8 cellular contexts compared by ENCODE assay signal in the genomic region with DNA sequence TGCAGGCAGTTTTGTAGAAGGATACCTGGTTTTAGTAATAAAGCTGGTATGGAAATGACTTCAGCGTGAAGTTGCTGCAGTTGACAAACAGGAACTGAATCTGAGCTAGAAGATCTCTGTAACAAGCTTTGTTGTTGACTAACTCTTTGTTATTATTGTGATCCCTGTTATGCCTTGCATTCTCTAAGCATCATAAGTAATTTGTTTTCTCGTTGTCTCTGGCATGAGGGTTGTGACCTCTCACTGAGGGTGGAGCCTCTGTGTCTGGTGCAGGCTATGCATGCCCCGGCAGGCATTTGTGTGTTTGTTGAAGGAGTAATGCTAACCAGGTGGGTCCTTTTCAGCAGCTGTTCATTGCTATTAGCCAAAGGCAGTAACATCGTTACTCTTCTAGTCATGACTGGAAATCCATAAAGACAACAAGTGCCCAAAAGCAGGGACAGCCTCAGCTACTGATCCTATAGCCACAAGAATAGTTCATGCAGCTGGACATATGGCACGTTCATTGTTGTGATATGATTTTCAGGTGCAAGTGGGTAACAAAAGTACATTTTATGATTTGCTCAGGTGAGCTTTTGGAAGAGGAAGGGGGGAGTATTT. TPM values are rescaled to one million over a fixed set of nuclear protein-coding genes. Genes with fewer than 3 reads are reported as not detected.
A peak's percentile ranks its signal among the peaks of the same experiment; 100 is the strongest.
DNase-seq lines count a peak whose midpoint lies in the region; ATAC-seq, FAIRE-seq and TF ChIP-seq lines count a peak whose summit lies in the region.
"Not testable (repeated sequence)": the region's sequence is repeated elsewhere in the genome, so short reads cannot be mapped to it uniquely, and the experiment has no call there.

No MANE protein-coding gene starts in this region.

- not testable (repeated sequence) for H3K4me3 ChIP-seq in keratinocyte (ENCODE audit: control insufficient read depth in 2 of 3, extremely low read depth in 1 of 3, insufficient read depth in 2 of 3, low read depth in 1 of 3, low read length in 3 of 3)

- H3K4me1 ChIP-seq in keratinocyte (ENCODE audit: control insufficient read depth, extremely low read depth, insufficient read depth, low read length) = peaks cover 16% of the 10 kb centered on the region

- TF ChIP-seq CTCF in keratinocyte (optimal IDR thresholded peaks at IDR 0.05 in 1 of 3, IDR thresholded peaks at IDR 0.05 in 1 of 3, conservative IDR thresholded peaks at IDR 0.05 in 1 of 3; ENCODE audit: extremely low read depth in 1 of 3, insufficient read depth in 2 of 3, low read length in 3 of 3) = not testable (repeated sequence)

- H3K4me3 Mint-ChIP-seq in activated CD4-positive, alpha-beta T cell treated with anti-CD3 and anti-CD28 coated beads, Interleukin-2, amount 10 ng/mL, durations not matched to agents 24 days and 14 days = not testable (repeated sequence)

- intact Hi-C loops in activated CD4-positive, alpha-beta T cell treated with anti-CD3 and anti-CD28 coated beads, Interleukin-2, amount 10 ng/mL, durations not matched to agents 24 days and 14 days (cut with micrococcal nuclease) = not testable (repeated sequence)

- peaks cover 35% of the 10 kb centered on the region for H3K4me1 Mint-ChIP-seq in activated CD4-positive, alpha-beta T cell treated with anti-CD3 and anti-CD28 coated beads, Interleukin-2, amount 10 ng/mL, durations not matched to agents 24 days and 14 days

- not testable (repeated sequence) for H3K9me3 Mint-ChIP-seq in activated CD4-positive, alpha-beta T cell treated with anti-CD3 and anti-CD28 coated beads, Interleukin-2, amount 10 ng/mL, durations not matched to agents 24 days and 14 days

- H3K27me3 Mint-ChIP-seq in activated CD4-positive, alpha-beta T cell treated with anti-CD3 and anti-CD28 coated beads, Interleukin-2, amount 10 ng/mL, durations not matched to agents 24 days and 14 days = not testable (repeated sequence)

- dilution Hi-C loops in keratinocyte (cut with MboI; ENCODE audit: extremely low pct_ligation_motif_present, low sequenced_read_pairs) = not testable (repeated sequence)

- H3K9me1 ChIP-seq in keratinocyte (ENCODE audit: control insufficient read depth, extremely low read depth, insufficient read depth, low read length) = not testable (repeated sequence)

- FAIRE-seq in HTR-8/SVneo (lab: Jason Lieb, UNC) (peak; percentile 78), keratinocyte (lab: Jason Lieb, UNC) (peak; percentile 98)

- H3K9me3 ChIP-seq in keratinocyte (ENCODE audit: control insufficient read depth, low read depth, low read length) = not testable (repeated sequence)

- H3K36me3 Mint-ChIP-seq in activated CD4-positive, alpha-beta T cell treated with anti-CD3 and anti-CD28 coated beads, Interleukin-2, amount 10 ng/mL, durations not matched to agents 24 days and 14 days (ENCODE audit: low read depth) = peaks cover 51% of the 10 kb centered on the region

- H3K79me2 ChIP-seq in keratinocyte (ENCODE audit: control insufficient read depth, insufficient read depth, low read length) = not testable (repeated sequence)

- DNase-seq in COR-L47 (lab: John Stamatoyannopoulos, UW) (peak; percentile 64), NCI-H345 (lab: John Stamatoyannopoulos, UW) (peak; percentile 54)
- DNase-seq in HTR-8/SVneo (ENCODE audit: insufficient read length, low spot score); activated CD4-positive, alpha-beta T cell treated with anti-CD3 and anti-CD28 coated beads, Interleukin-2, amount 10 ng/mL, durations not matched to agents 24 days and 14 days; keratinocyte (ENCODE audit: low read depth, low spot score): not testable (repeated sequence)

- not testable (repeated sequence) for H3K27me3 ChIP-seq in keratinocyte (ENCODE audit: control insufficient read depth, extremely low read depth, insufficient read depth, low read length)

- H3K4me2 ChIP-seq in keratinocyte (ENCODE audit: control insufficient read depth, extremely low read depth, insufficient read depth, low read depth, low read length) = peak overlapping the region; percentile 42

- not testable (repeated sequence) for H3K36me3 ChIP-seq in keratinocyte (ENCODE audit: control insufficient read depth in 2 of 2, extremely low read depth in 1 of 2, insufficient read depth in 2 of 2, low read length in 2 of 2)

- H3K27ac Mint-ChIP-seq in activated CD4-positive, alpha-beta T cell treated with anti-CD3 and anti-CD28 coated beads, Interleukin-2, amount 10 ng/mL, durations not matched to agents 24 days and 14 days = peak overlapping the region; percentile 58

- peak overlapping the region; percentile 52 for H3K27ac ChIP-seq in keratinocyte (ENCODE audit: control insufficient read depth, insufficient read depth, low read length)

- H4K20me1 ChIP-seq in keratinocyte (ENCODE audit: control insufficient read depth, extremely low read depth, insufficient read depth, low read length) = not testable (repeated sequence)

- not testable (repeated sequence) for H3K9ac ChIP-seq in keratinocyte (ENCODE audit: control insufficient read depth, extremely low read depth, insufficient read depth, low read length)

- ATAC-seq in GM18861 (IDR thresholded peaks at IDR 0.05; ENCODE audit: unreplicated experiment) (peak; percentile 72), GM21515 (IDR thresholded peaks at IDR 0.05; ENCODE audit: unreplicated experiment) (peak; percentile 72), HG02938 (IDR thresholded peaks at IDR 0.05; ENCODE audit: unreplicated experiment) (peak; percentile 59)

- H2AFZ ChIP-seq in keratinocyte (ENCODE audit: control insufficient read depth, low read length) = not testable (repeated sequence)

RNA-seq across cellular contexts. Expression of a gene that starts 30.8 kb away (rescaled TPM):
- total RNA-seq in activated CD4-positive, alpha-beta T cell treated with anti-CD3 and anti-CD28 coated beads, Interleukin-2, amount 10 ng/mL, durations not matched to agents 24 days and 14 days = 39.5 and 42.7 TPM in 2 replicates
- 10.2 to 18.5 TPM (median 10.7 TPM) in 3 replicates for polyA plus RNA-seq in keratinocyte
- 25.5 TPM for polyA plus RNA-seq in keratinocyte (2011; ENCODE audit: low read depth)
- polyA plus RNA-seq in keratinocyte (2011; cell fraction: cytosol; rRNA removed) = 9.3 and 15.5 TPM in 2 replicates
- 14.0 and 18.0 TPM in 2 replicates for polyA plus RNA-seq in keratinocyte (2011; cell fraction: nucleus; rRNA removed)
- 10.0 and 15.7 TPM in 2 replicates for polyA plus RNA-seq in keratinocyte (2012; ENCODE audit: low replicate concordance)
- polyA minus RNA-seq in keratinocyte = 2.8 to 13.3 TPM (median 8.2 TPM) in 3 replicates
- polyA minus RNA-seq in keratinocyte (2011; cell fraction: cytosol; rRNA and poly(A)+ RNA removed) = 5.4 TPM
- 3.4 and 9.7 TPM in 2 replicates for polyA minus RNA-seq in keratinocyte (2011; cell fraction: nucleus; rRNA and poly(A)+ RNA removed)
